ENCODE assay signal across 8 cellular contexts in the genomic region with DNA sequence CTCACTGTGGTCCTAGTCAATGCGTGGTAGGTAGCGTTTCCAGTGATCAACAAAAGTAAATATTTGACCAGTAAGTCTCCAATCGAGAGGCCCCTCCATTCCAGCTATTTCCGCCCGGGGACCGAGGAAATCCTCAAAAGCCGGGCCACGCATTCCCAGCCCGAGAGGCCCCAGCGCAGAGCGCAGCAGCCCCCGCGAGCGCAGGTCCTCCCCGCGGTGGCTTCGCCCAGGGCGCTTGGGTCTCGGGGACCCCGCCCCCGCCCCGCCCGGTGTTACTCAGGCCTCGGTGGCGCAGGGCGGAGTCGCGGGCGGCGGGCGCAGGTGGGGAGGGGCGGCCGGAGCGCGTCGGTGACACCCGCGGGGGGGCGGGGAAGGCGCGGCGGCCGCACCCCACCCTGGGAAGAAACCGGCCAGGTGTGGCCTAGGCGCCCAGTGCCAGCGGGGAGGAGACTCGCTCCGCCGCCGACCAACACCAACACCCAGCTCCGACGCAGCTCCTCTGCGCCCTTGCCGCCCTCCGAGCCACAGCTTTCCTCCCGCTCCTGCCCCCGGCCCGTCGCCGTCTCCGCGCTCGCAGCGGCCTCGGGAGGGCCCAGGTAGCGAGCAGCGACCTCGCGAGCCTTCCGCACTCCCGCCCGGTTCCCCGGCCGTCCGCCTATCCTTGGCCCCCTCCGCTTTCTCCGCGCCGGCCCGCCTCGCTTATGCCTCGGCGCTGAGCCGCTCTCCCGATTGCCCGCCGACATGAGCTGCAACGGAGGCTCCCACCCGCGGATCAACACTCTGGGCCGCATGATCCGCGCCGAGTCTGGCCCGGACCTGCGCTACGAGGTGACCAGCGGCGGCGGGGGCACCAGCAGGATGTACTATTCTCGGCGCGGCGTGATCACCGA. TPM values are rescaled to one million over a fixed set of nuclear protein-coding genes. Genes with fewer than 3 reads are reported as not detected.
DNase-seq lines count a peak whose midpoint lies in the region; ATAC-seq and TF ChIP-seq lines count a peak whose summit lies in the region.

A gene with protein sequence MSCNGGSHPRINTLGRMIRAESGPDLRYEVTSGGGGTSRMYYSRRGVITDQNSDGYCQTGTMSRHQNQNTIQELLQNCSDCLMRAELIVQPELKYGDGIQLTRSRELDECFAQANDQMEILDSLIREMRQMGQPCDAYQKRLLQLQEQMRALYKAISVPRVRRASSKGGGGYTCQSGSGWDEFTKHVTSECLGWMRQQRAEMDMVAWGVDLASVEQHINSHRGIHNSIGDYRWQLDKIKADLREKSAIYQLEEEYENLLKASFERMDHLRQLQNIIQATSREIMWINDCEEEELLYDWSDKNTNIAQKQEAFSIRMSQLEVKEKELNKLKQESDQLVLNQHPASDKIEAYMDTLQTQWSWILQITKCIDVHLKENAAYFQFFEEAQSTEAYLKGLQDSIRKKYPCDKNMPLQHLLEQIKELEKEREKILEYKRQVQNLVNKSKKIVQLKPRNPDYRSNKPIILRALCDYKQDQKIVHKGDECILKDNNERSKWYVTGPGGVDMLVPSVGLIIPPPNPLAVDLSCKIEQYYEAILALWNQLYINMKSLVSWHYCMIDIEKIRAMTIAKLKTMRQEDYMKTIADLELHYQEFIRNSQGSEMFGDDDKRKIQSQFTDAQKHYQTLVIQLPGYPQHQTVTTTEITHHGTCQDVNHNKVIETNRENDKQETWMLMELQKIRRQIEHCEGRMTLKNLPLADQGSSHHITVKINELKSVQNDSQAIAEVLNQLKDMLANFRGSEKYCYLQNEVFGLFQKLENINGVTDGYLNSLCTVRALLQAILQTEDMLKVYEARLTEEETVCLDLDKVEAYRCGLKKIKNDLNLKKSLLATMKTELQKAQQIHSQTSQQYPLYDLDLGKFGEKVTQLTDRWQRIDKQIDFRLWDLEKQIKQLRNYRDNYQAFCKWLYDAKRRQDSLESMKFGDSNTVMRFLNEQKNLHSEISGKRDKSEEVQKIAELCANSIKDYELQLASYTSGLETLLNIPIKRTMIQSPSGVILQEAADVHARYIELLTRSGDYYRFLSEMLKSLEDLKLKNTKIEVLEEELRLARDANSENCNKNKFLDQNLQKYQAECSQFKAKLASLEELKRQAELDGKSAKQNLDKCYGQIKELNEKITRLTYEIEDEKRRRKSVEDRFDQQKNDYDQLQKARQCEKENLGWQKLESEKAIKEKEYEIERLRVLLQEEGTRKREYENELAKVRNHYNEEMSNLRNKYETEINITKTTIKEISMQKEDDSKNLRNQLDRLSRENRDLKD (N-terminal part only) (plus strand): TSS at position 497 of the 890 bp plus-strand sequence. CDS start 245 bp downstream, at position 742.

- whole genome bisulfite sequencing in adrenal gland, 4 donors, result 0 to 1% (median 1%) methylated on average over 9 to 101 of the region's 105 CpGs
- WGBS in hepatocyte (ENCODE audit: low lambda C conversion rate, missing lambda C conversion rate), result 2% methylated on average over 67 of the region's 105 CpGs

- H3K36me3 ChIP-seq in adrenal gland (replicated peaks in 1 of 2) (no peaks in the 10 kb centered on the region), hepatocyte (replicated peaks; ENCODE audit: insufficient read depth, low read depth) (no peaks in the 10 kb centered on the region)

- intact Hi-C loops in adrenal gland (cut with DNase I) (no loop called here), sciatic nerve (cut with DNase I) (no loop called here)

- TF ChIP-seq POLR2A in adrenal gland (IDR thresholded peaks at IDR 0.05), result peak in 1 of 2 donors; percentile 55

- no peaks in the 10 kb centered on the region for H3K9me3 ChIP-seq in adrenal gland (replicated peaks in 1 of 3)
- H3K9me3 ChIP-seq in hepatocyte (ENCODE audit: low read depth), result no peaks in the 10 kb centered on the region

- peaks cover 0 to 16% of the 10 kb centered on the region in 2 donors for H3K4me1 ChIP-seq in adrenal gland (replicated peaks in 1 of 2)
- peaks cover 18% of the 10 kb centered on the region for H3K4me1 ChIP-seq in hepatocyte (ENCODE audit: insufficient read depth)

- DNase-seq in NCI-H345 (lab: John Stamatoyannopoulos, UW) (peak; percentile 27), NCI-H345 treated with DMSO at 0.1 percent for 48 hours (lab: John Stamatoyannopoulos, UW; ENCODE audit: unreplicated experiment) (no peak), NCI-H2171 (lab: John Stamatoyannopoulos, UW) (peak; percentile 68), adrenal gland (peak; percentile 57 to 81 (median 60)), hepatocyte (ENCODE audit: low spot score) (peak; percentile 93), sciatic nerve (ENCODE audit: low spot score) (no peak), substantia nigra (lab: John Stamatoyannopoulos, UW) (no peak)

- peak; percentile 38 for ATAC-seq in sciatic nerve
- ATAC-seq in HG02884 (IDR thresholded peaks at IDR 0.05; ENCODE audit: unreplicated experiment), result no peak

- TF ChIP-seq CTCF in adrenal gland (IDR thresholded peaks at IDR 0.05) (peak in 1 of 6 experiments; percentile 5), hepatocyte (IDR thresholded peaks at IDR 0.05; ENCODE audit: poor library complexity) (no peak)

- H3K27me3 ChIP-seq in adrenal gland (peaks cover 5% of the 10 kb centered on the region), hepatocyte (no peaks in the 10 kb centered on the region)

- peak within 1 kb of the TSS; percentile 51 to 79 (median 71) for H3K4me3 ChIP-seq in adrenal gland
- H3K4me3 ChIP-seq in hepatocyte, result peak within 1 kb of the TSS; percentile 84

- H4K20me1 ChIP-seq in hepatocyte (ENCODE audit: insufficient read depth, poor library complexity, severe bottlenecking), result no peaks in the 10 kb centered on the region

- H3K4me2 ChIP-seq in hepatocyte, result peak within 1 kb of the TSS; percentile 75

- H2AFZ ChIP-seq in hepatocyte, result peak within 1 kb of the TSS; percentile 51

- no peaks in the 10 kb centered on the region for H3K9me2 ChIP-seq in hepatocyte (replicated peaks; ENCODE audit: insufficient read depth)

- peaks cover 41% of the 10 kb centered on the region for H3K79me2 ChIP-seq in hepatocyte

- H3K27ac ChIP-seq in adrenal gland, result peak within 1 kb of the TSS; percentile 80 to 93 (median 88)
- H3K27ac ChIP-seq in hepatocyte, result peak within 1 kb of the TSS; percentile 98
- H3K27ac ChIP-seq in substantia nigra (ENCODE audit: low read depth, low read length, poor library complexity, severe bottlenecking), result no peak within 1 kb of the TSS

RNA-seq across cellular contexts. Expression of the gene that starts here (rescaled TPM):
- 10 to 100 TPM; 12.9 to 61.4 (median 43.5) TPM for total RNA-seq in adrenal gland
- polyA plus RNA-seq in adrenal gland, result 10 to 100 TPM in 1 of 3 donors, 1 to 10 TPM in 2; 4.1 to 12.3 (median 5.9) TPM
- 123 and 156 TPM in 2 replicates for total RNA-seq in hepatocyte
- 73.7 and 78.1 TPM in 2 replicates for polyA plus RNA-seq in hepatocyte
- 7.2 TPM for total RNA-seq in sciatic nerve

Comparison
In these comparisons a context has a peak if more than half of its experiments do, and no peak if none do; other contexts are left out.
1. DNase-seq: peak in NCI-H345 (single experiment), NCI-H2171 (single experiment), adrenal gland (7 of 7) and hepatocyte (single experiment); none in NCI-H345 treated with DMSO at 0.1 percent for 48 hours (single experiment), sciatic nerve (single experiment) and substantia nigra (0 of 49).